Comparison of ENCODE assay signal across 1 cellular context in the genomic region with DNA sequence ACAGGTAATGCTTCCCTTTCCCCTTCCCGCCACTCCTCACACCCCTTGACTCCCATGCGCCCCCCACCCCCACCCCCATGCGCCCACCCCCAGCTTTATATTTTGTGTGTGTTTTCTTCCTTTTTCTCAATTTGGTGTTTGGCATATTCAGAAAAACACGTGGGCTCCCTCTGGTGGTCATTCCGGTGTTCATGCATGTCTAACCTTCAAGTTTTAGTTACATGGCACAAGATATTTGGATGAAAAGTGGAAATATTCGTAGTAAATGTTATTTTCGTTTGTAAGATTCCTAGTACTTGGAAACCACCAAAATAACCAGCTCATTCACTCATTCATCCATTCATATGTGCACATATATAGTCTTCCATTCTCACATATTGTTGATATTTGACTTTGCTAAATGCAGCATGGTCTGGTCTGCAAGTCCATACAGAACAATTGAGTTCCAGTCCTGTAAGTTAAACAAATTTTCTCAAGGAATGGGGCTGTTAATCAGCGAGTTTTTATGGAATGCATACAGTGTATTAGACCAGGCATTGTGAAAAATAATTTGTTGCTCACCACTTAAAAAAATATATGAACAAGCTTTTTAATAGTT.
TF ChIP-seq lines count a peak whose summit lies in the region.

No MANE protein-coding gene starts in this region.

TF ChIP-seq in HCT116, 20 proteins besides CTCF, POLR2A, EP300 and RAD21 (continued from another document):
- TF ChIP-seq CEBPB (IDR thresholded peaks at IDR 0.05; ENCODE audit: low read depth) (no peak), EGR1 (IDR thresholded peaks at IDR 0.05; ENCODE audit: low read depth) (no peak), ZNF274 (IDR thresholded peaks at IDR 0.05; ENCODE audit: low read depth, low read length) (no peak)
